ENCODE assay signal across 23 cellular contexts in genomic region chr3:77868725-77869124, GRCh38.
"Had no signal": no experiment of that assay in that cellular context is flagged by ENCODE, and none has a peak within 500 bp of the region (broad histone marks: within the 10 kb centered on the region; RNA-seq: fewer than 3 reads in every experiment).

No MANE protein-coding gene starts in this region.

- H3K36me3 Mint-ChIP-seq: activated naive CD4-positive, alpha-beta T cell treated with anti-CD3 and anti-CD28 coated beads, Interleukin-2, amount 50 U/mL, for 72 hours had no signal

- H3K4me3 Mint-ChIP-seq: activated CD8-positive, alpha-beta T cell treated with anti-CD3 and anti-CD28 coated beads, Interleukin-2, amount 10 ng/mL, durations not matched to agents 7 days and 5 days; activated naive CD8-positive, alpha-beta T cell treated with anti-CD3 and anti-CD28 coated beads, Interleukin-2, amount 50 U/mL, for 24 hours; T-helper 1 cell treated with Interleukin-12 subunit alpha and Interleukin-12 subunit beta and Interleukin-4 antibody, amounts not matched to agents 30 μg/mL and 1 μg/mL, for 36 hours had no signal

- H3K4me1 Mint-ChIP-seq: activated naive CD8-positive, alpha-beta T cell treated with anti-CD3 and anti-CD28 coated beads, Interleukin-2, amount 50 U/mL, for 24 hours had no signal

- H3K9me3 ChIP-seq: ascending aorta, body of pancreas, Peyer's patch had no signal

- ATAC-seq: activated CD4-positive, CD25-positive, alpha-beta regulatory T cell treated with anti-CD3 and anti-CD28 coated beads, Interleukin-2, amount 50 U/mL, for 24 hours; activated CD8-positive, alpha-beta T cell treated with anti-CD3 and anti-CD28 coated beads, Interleukin-2, amount 10 ng/mL, durations not matched to agents 7 days and 5 days; activated naive CD4-positive, alpha-beta T cell treated with anti-CD3 and anti-CD28 coated beads, Interleukin-2, amount 50 U/mL, for 72 hours; activated naive CD8-positive, alpha-beta T cell treated with anti-CD3 and anti-CD28 coated beads, Interleukin-2, amount 50 U/mL, for 24 hours; body of pancreas had no signal

- H3K36me3 ChIP-seq: ascending aorta, cardiac muscle cell, Peyer's patch had no signal

- DNase-seq: activated CD4-positive, alpha-beta T cell treated with anti-CD3 and anti-CD28 coated beads for 4 hours; activated CD8-positive, alpha-beta memory T cell treated with anti-CD3 and anti-CD28 coated beads, Interleukin-2, amount 50 U/mL, for 48 hours; activated CD8-positive, alpha-beta T cell treated with anti-CD3 and anti-CD28 coated beads, Interleukin-2, amount 10 ng/mL, durations not matched to agents 7 days and 5 days; activated naive CD4-positive, alpha-beta T cell; activated naive CD8-positive, alpha-beta T cell treated with anti-CD3 and anti-CD28 coated beads, Interleukin-2, amount 50 U/mL, for 24 hours; activated T-cell treated with anti-CD3 and anti-CD28 coated beads, Interleukin-2, amount 50 U/mL, for 1 hour; amniotic stem cell; body of pancreas; IMR-90; KBM-7; NCI-H1092; NCI-H1436 treated with DMSO at 0.1 percent for 48 hours; NCI-H187; NCI-H2081 treated with DMSO at 0.1 percent for 48 hours; NCI-H446; NCI-H524; Peyer's patch; SHP77 treated with DMSO at 0.1 percent for 48 hours had no signal

- H3K4me1 ChIP-seq: ascending aorta, body of pancreas, Peyer's patch had no signal

- H3K27ac Mint-ChIP-seq: activated CD8-positive, alpha-beta T cell treated with anti-CD3 and anti-CD28 coated beads, Interleukin-2, amount 10 ng/mL, durations not matched to agents 7 days and 5 days; activated naive CD4-positive, alpha-beta T cell treated with anti-CD3 and anti-CD28 coated beads, Interleukin-2, amount 50 U/mL, for 72 hours; activated naive CD8-positive, alpha-beta T cell treated with anti-CD3 and anti-CD28 coated beads, Interleukin-2, amount 50 U/mL, for 24 hours; T-helper 1 cell treated with Interleukin-12 subunit alpha and Interleukin-12 subunit beta and Interleukin-4 antibody, amounts not matched to agents 30 μg/mL and 1 μg/mL, for 36 hours had no signal

- H3K27ac ChIP-seq: ascending aorta, body of pancreas, cardiac muscle cell, Peyer's patch had no signal

- H3K4me3 ChIP-seq: ascending aorta, body of pancreas, cardiac muscle cell, Peyer's patch had no signal

- H3K27me3 Mint-ChIP-seq: activated naive CD8-positive, alpha-beta T cell treated with anti-CD3 and anti-CD28 coated beads, Interleukin-2, amount 50 U/mL, for 24 hours had no signal

- H3K27me3 ChIP-seq: ascending aorta, body of pancreas, cardiac muscle cell, Peyer's patch had no signal
